Comparison of ENCODE assay signal across 32 cellular contexts in the genomic region with DNA sequence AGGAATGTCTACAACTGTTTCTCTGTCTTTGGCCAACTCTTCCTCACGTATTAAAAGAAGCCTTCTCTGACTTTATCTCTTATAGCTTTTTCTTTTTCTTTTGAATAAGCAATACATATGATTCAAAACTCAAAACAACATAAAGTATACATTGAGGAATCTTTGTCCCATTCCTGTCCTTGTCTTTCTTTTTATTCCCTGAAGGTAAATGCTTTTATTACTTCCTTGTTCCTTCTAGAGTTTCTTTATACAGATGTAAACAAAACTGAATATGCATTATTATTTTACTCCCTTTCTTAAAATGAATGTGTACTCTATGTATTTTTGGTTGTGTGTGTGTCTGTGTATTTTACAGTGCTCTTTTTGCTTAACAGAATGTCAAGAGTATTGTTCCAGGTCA.
"Had no signal": no experiment of that assay in that cellular context is flagged by ENCODE, and none has a peak within 500 bp of the region (broad histone marks: within the 10 kb centered on the region; RNA-seq: fewer than 3 reads in every experiment).

No MANE protein-coding gene starts in this region.

- ATAC-seq: activated CD4-positive, alpha-beta T cell treated with anti-CD3 and anti-CD28 coated beads for 36 hours; activated CD4-positive, CD25-positive, alpha-beta regulatory T cell treated with anti-CD3 and anti-CD28 coated beads, Interleukin-2, amount 50 U/mL, for 24 hours; activated CD8-positive, alpha-beta T cell treated with anti-CD3 and anti-CD28 coated beads for 36 hours; activated naive CD4-positive, alpha-beta T cell treated with anti-CD3 and anti-CD28 coated beads, Interleukin-2, amount 50 U/mL, for 72 hours; activated T-cell treated with anti-CD3 and anti-CD28 coated beads, Interleukin-2, amount 50 U/mL, for 4 hours; activated T-cell treated with anti-CD3 and anti-CD28 coated beads, Interleukin-2, amount 50 U/mL, for 72 hours; activated T-helper 17 cell treated with anti-CD3 and anti-CD28 coated beads, Interleukin-2, amount 50 U/mL, for 72 hours; body of pancreas had no signal

- H3K4me1 ChIP-seq: adrenal gland, breast epithelium had no signal

- H3K27ac ChIP-seq: adrenal gland, body of pancreas, brain microvascular endothelial cell, breast epithelium, WERI-Rb-1 had no signal

- H3K9me3 ChIP-seq: adrenal gland, body of pancreas, breast epithelium had no signal

- H3K27me3 ChIP-seq: adrenal gland, body of pancreas, brain microvascular endothelial cell had no signal

- H3K4me3 ChIP-seq: adrenal gland, body of pancreas, breast epithelium had no signal

- H3K36me3 ChIP-seq: adrenal gland, brain microvascular endothelial cell, breast epithelium, WERI-Rb-1 had no signal

- DNase-seq: activated CD4-positive, alpha-beta T cell treated with anti-CD3 and anti-CD28 coated beads for 1 hour; activated CD4-positive, alpha-beta T cell treated with anti-CD3 and anti-CD28 coated beads for 36 hours; activated CD4-positive, alpha-beta T cell treated with anti-CD3 and anti-CD28 coated beads for 48 hours; activated CD4-positive, alpha-beta T cell treated with anti-CD3 and anti-CD28 coated beads, Interleukin-2, amount 10 ng/mL, durations not matched to agents 7 days and 5 days; activated CD4-positive, alpha-beta T cell treated with anti-CD3 and anti-CD28 coated beads, Interleukin-2, amount 50 U/mL, for 48 hours; activated CD4-positive, CD25-positive, alpha-beta regulatory T cell; activated CD8-positive, alpha-beta memory T cell treated with anti-CD3 and anti-CD28 coated beads, Interleukin-2, amount 50 U/mL, for 4 hours; activated CD8-positive, alpha-beta T cell treated with anti-CD3 and anti-CD28 coated beads for 36 hours; activated effector memory CD4-positive, alpha-beta T cell treated with anti-CD3 and anti-CD28 coated beads, Interleukin-2, amount 50 U/mL, for 16 hours; activated gamma-delta T cell treated with Interleukin-2 at 50 U/mL for 16 hours; activated naive CD4-positive, alpha-beta T cell; activated naive CD4-positive, alpha-beta T cell treated with anti-CD3 and anti-CD28 coated beads for 36 hours; activated naive CD4-positive, alpha-beta T cell treated with anti-CD3 and anti-CD28 coated beads, Interleukin-2, amount 50 U/mL, for 16 hours; activated naive CD8-positive, alpha-beta T cell treated with anti-CD3 and anti-CD28 coated beads for 36 hours; activated T-cell treated with anti-CD3 and anti-CD28 coated beads for 4 hours; activated T-cell treated with anti-CD3 and anti-CD28 coated beads, Interleukin-2, amount 50 U/mL, for 1 hour; activated T-cell treated with anti-CD3 and anti-CD28 coated beads, Interleukin-2, amount 50 U/mL, for 4 hours; activated T-cell treated with anti-CD3 and anti-CD28 coated beads, Interleukin-2, amount 50 U/mL, for 72 hours; adrenal gland; amniotic stem cell; aorta; body of pancreas; brain microvascular endothelial cell; central memory CD4-positive, alpha-beta T cell; T-helper 1 cell; T-helper 2 cell; T-helper 9 cell; WERI-Rb-1 had no signal
